ENCODE assay signal across 10 cellular contexts in genomic region chrX:14899607-14900006, GRCh38. TPM values are rescaled to one million over a fixed set of nuclear protein-coding genes. Genes with fewer than 3 reads are reported as not detected.
A peak's percentile ranks its signal among the peaks of the same experiment; 100 is the strongest.
DNase-seq lines count a peak whose midpoint lies in the region; ATAC-seq and TF ChIP-seq lines count a peak whose summit lies in the region.
"Had no signal": no experiment of that assay in that cellular context is flagged by ENCODE, and none has a peak within 500 bp of the region (broad histone marks: within the 10 kb centered on the region; RNA-seq: fewer than 3 reads in every experiment).

No MANE protein-coding gene starts in this region.

- H3K27me3 ChIP-seq in A673 (replicated peaks; ENCODE audit: insufficient read depth, low read depth, low read length, poor library complexity) (no peaks in the 10 kb centered on the region), Karpas-422 (ENCODE audit: low read length) (no peaks in the 10 kb centered on the region), vagina (no peaks in the 10 kb centered on the region)

- no peak for TF ChIP-seq CTCF in A673 (conservative IDR thresholded peaks at IDR 0.05; ENCODE audit: low read depth, low read length)
- no peak for TF ChIP-seq CTCF in epithelial cell of esophagus (IDR thresholded peaks at IDR 0.05; ENCODE audit: insufficient read depth, low read depth, low read length, missing control alignments)
- TF ChIP-seq CTCF in vagina (IDR thresholded peaks at IDR 0.05), result no peak

- peak; percentile 75 for ATAC-seq in GM19395 (IDR thresholded peaks at IDR 0.05; ENCODE audit: unreplicated experiment)

- H3K36me3 ChIP-seq in A673 (ENCODE audit: insufficient read depth, low read length, poor library complexity, severe bottlenecking) (peaks cover 8% of the 10 kb centered on the region), Karpas-422 (ENCODE audit: insufficient read depth, low read length) (peaks cover 48% of the 10 kb centered on the region), vagina (no peaks in the 10 kb centered on the region)

- BruUV-seq in A673 (replicated peaks; lab: Mats Ljungman, UMichigan), result no TSS peak

- no peak overlapping the region for H3K9ac ChIP-seq in Karpas-422 (ENCODE audit: low read length)

- DNase-seq in A673 (ENCODE audit: low spot score) (peak; percentile 78), Karpas-422 (peak; percentile 53), epithelial cell of esophagus (ENCODE audit: low read depth) (peak; percentile 54), vagina (ENCODE audit: extremely low spot score in 2 of 2) (no peak), NCI-H187 (lab: John Stamatoyannopoulos, UW) (no peak), head of caudate nucleus (no peak), SKM-1 (lab: John Stamatoyannopoulos, UW; ENCODE audit: unreplicated experiment) (no peak)
- DNase-seq: RPMI8226 had no signal

- H3K4me3 ChIP-seq in A673 (ENCODE audit: low read depth, low read length, poor library complexity, severe bottlenecking) (no peak overlapping the region), Karpas-422 (ENCODE audit: low read length) (no peak overlapping the region), epithelial cell of esophagus (ENCODE audit: low read length) (no peak overlapping the region), vagina (no peak overlapping the region)

- no peak for TF ChIP-seq POLR2A in vagina (IDR thresholded peaks at IDR 0.05)

- no peak overlapping the region for H3K27ac ChIP-seq in A673 (ENCODE audit: low read depth, low read length, poor library complexity, severe bottlenecking)
- H3K27ac ChIP-seq in Karpas-422 (ENCODE audit: low read length), result peak overlapping the region; percentile 54; the same call in 1 of the 2 replicates
- no peak overlapping the region for H3K27ac ChIP-seq in vagina
- H3K27ac ChIP-seq: epithelial cell of prostate had no signal

- no peaks in the 10 kb centered on the region for H3K9me2 ChIP-seq in Karpas-422 (replicated peaks; ENCODE audit: insufficient read depth, low read length)

- CTCF ChIA-PET in A673 (lab: Charles Lee), result no interaction called here

- POLR2A ChIA-PET in A673 (lab: Charles Lee; ENCODE audit: low non-redundant PET), result interaction anchor here (0.9 kb wide), 1 partner anchor 14 kb away, joined by 4 read pairs; no protein-coding TSS in a partner anchor

- no peaks in the 10 kb centered on the region for H3K79me2 ChIP-seq in Karpas-422 (ENCODE audit: low read length)

- H2AFZ ChIP-seq in Karpas-422 (ENCODE audit: low read length), result no peak overlapping the region

- H3K9me3 ChIP-seq in A673 (ENCODE audit: low read depth, low read length, poor library complexity, severe bottlenecking) (no peaks in the 10 kb centered on the region), Karpas-422 (ENCODE audit: low read length) (no peaks in the 10 kb centered on the region; the same call in 1 of the 2 replicates), vagina (no peaks in the 10 kb centered on the region)

- H3K4me1 ChIP-seq in A673 (ENCODE audit: insufficient read depth, low read length, poor library complexity, severe bottlenecking) (peaks cover 7% of the 10 kb centered on the region), Karpas-422 (ENCODE audit: low read length) (peaks cover 12% of the 10 kb centered on the region), vagina (no peaks in the 10 kb centered on the region)

- intact Hi-C loops in A673 (cut with micrococcal nuclease; ENCODE audit: unreplicated experiment) (no loop called here), vagina (cut with DNase I) (no loop called here), head of caudate nucleus (cut with DNase I) (no loop called here)

- H4K20me1 ChIP-seq in Karpas-422 (ENCODE audit: insufficient read depth, low read depth, low read length), result no peaks in the 10 kb centered on the region

- peak overlapping the region; percentile 31 for H3K4me2 ChIP-seq in Karpas-422 (ENCODE audit: low read depth, low read length, poor library complexity, severe bottlenecking)

RNA-seq across cellular contexts. Expression of gene MOSPD2, which starts 26.4 kb away (rescaled TPM):
- total RNA-seq in A673 (2021), result 7.7 and 11.5 TPM in 2 replicates
- 28.4 and 59.7 TPM in 2 replicates for total RNA-seq in Karpas-422 (2014; rRNA removed; shearing (Covaris generic); ENCODE audit: low replicate concordance)
- 17.4 TPM for total RNA-seq in vagina

RNA-seq across cellular contexts. Expression of gene FANCB, which starts 26.7 kb away (rescaled TPM):
- total RNA-seq in A673 (2021), result 16.8 and 17.4 TPM in 2 replicates
- total RNA-seq in Karpas-422 (2014; rRNA removed; shearing (Covaris generic); ENCODE audit: low replicate concordance), result 10.0 and 22.4 TPM in 2 replicates
- total RNA-seq in vagina, result 0.74 TPM

Comparison
In these comparisons a context has a peak if more than half of its experiments do, and no peak if none do; other contexts are left out.
1. DNase-seq: peak in A673 (single experiment), Karpas-422 (single experiment) and epithelial cell of esophagus (single experiment); none in vagina (0 of 2), NCI-H187 (0 of 2), head of caudate nucleus (0 of 42) and SKM-1 (single experiment).